In genomic region chr3:63278171-63278999, GRCh38 we compare ENCODE assay signal across 19 cellular contexts. TPM values are rescaled to one million over a fixed set of nuclear protein-coding genes. Genes with fewer than 3 reads are reported as not detected.
DNase-seq lines count a peak whose midpoint lies in the region; FAIRE-seq and TF ChIP-seq lines count a peak whose summit lies in the region.
"Had no signal": no experiment of that assay in that cellular context is flagged by ENCODE, and none has a peak within 500 bp of the region (broad histone marks: within the 10 kb centered on the region; RNA-seq: fewer than 3 reads in every experiment).

TSS of gene SYNPR (plus strand) at chr3:63278308.

- H3K4me3 ChIP-seq in SK-N-SH (ENCODE audit: low read depth in 2 of 2, low read length in 1 of 2): peak within 1 kb of the TSS in 1 of 2 experiments; percentile 44; a peak in 2 of 4 replicates
- H3K4me3 ChIP-seq in iPS-15b (ENCODE audit: low read depth, low read length): peak within 1 kb of the TSS; percentile 67
- peak within 1 kb of the TSS in 3 of 4 donors; percentile 5 to 33 (median 19) for H3K4me3 ChIP-seq in stomach
- H3K4me3 ChIP-seq: SJCRH30, spleen, vagina had no signal

- TF ChIP-seq EP300 in SK-N-SH (IDR thresholded peaks at IDR 0.05; ENCODE audit: borderline replicate concordance in 1 of 2, low read depth in 1 of 2, low read length in 1 of 2) (no peak), stomach (IDR thresholded peaks at IDR 0.05) (no peak)

- no peak for TF ChIP-seq POLR2A in stomach (IDR thresholded peaks at IDR 0.05)
- TF ChIP-seq POLR2A in H54 (IDR thresholded peaks at IDR 0.05; ENCODE audit: low read depth, low read length): no peak

- TF ChIP-seq CTCF in SK-N-SH (IDR thresholded peaks at IDR 0.05): no peak
- no peak for TF ChIP-seq CTCF in stomach (IDR thresholded peaks at IDR 0.05)

- H3K36me3 ChIP-seq in SK-N-SH (replicated peaks in 1 of 2; ENCODE audit: control insufficient read depth in 1 of 2, insufficient read depth in 2 of 2, low read length in 1 of 2) (no peaks in the 10 kb centered on the region), iPS-15b (ENCODE audit: control insufficient read depth, insufficient read depth, low read length) (no peaks in the 10 kb centered on the region), stomach (no peaks in the 10 kb centered on the region)
- H3K36me3 ChIP-seq: SJCRH30, spleen, vagina had no signal

- no peaks in the 10 kb centered on the region for H3K79me2 ChIP-seq in SK-N-SH (ENCODE audit: insufficient read depth)

- H3F3A ChIP-seq in SK-N-SH (replicated peaks; ENCODE audit: insufficient read depth): no peaks in the 10 kb centered on the region

- FAIRE-seq in H54 (lab: Jason Lieb, UNC): no peak

- no peak within 1 kb of the TSS for H3K27ac ChIP-seq in SK-N-SH (ENCODE audit: low read depth in 2 of 2, low read length in 1 of 2)
- H3K27ac ChIP-seq in stomach: no peak within 1 kb of the TSS
- H3K27ac ChIP-seq: SJCRH30, spleen, vagina had no signal

- intact Hi-C loops in stomach (cut with DNase I; ENCODE audit: low total_unique reads): no loop called here

- WGBS in SK-N-SH (ENCODE audit: low lambda C conversion rate): 4% methylated on average over 22 of the region's 44 CpGs
- 2 to 4% (median 3%) methylated on average over 33 to 44 of the region's 44 CpGs for whole genome bisulfite sequencing in stomach, 5 donors

- DNase-seq in NCI-H82 (lab: John Stamatoyannopoulos, UW) (peak; percentile 64), NCI-H82 treated with DMSO at 0.1 percent for 48 hours (lab: John Stamatoyannopoulos, UW; ENCODE audit: unreplicated experiment) (no peak), SK-N-SH (peak; percentile 80), stomach (no peak), H54 (ENCODE audit: insufficient read length, low spot score) (no peak), AG20443 (ENCODE audit: low spot score) (no peak)
- no peak for DNase-seq in activated naive CD4-positive, alpha-beta T cell (lab: John Stamatoyannopoulos, UW)
- DNase-seq: activated T-cell treated with anti-CD3 and anti-CD28 coated beads, Interleukin-2, amount 50 U/mL, for 4 hours; DMS79 treated with DMSO at 0.1 percent for 48 hours; immature natural killer cell; KBM-7; SJCRH30; spleen had no signal

- CTCF ChIA-PET in SK-N-SH (lab: Yijun Ruan, JAX): no interaction called here

- H3K9me2 ChIP-seq in SK-N-SH: no peaks in the 10 kb centered on the region

- H3K27me3 ChIP-seq in SK-N-SH (ENCODE audit: insufficient read depth) (peaks cover 34% of the 10 kb centered on the region), iPS-15b (ENCODE audit: control insufficient read depth, insufficient read depth, low read length) (peaks cover 57% of the 10 kb centered on the region), stomach (peaks cover 4 to 48% (median 19%) of the 10 kb centered on the region in 3 donors)
- H3K27me3 ChIP-seq: SJCRH30 had no signal

- H3K9me3 ChIP-seq in SK-N-SH: no peaks in the 10 kb centered on the region
- H3K9me3 ChIP-seq in iPS-15b (ENCODE audit: control insufficient read depth, insufficient read depth, low read length): no peaks in the 10 kb centered on the region
- H3K9me3 ChIP-seq in stomach: no peaks in the 10 kb centered on the region
- H3K9me3 ChIP-seq: SJCRH30, spleen, vagina had no signal

- TF ChIP-seq RAD21 in SK-N-SH (IDR thresholded peaks at IDR 0.05; ENCODE audit: low read length): no peak

- H3K9ac ChIP-seq in SK-N-SH (no peak within 1 kb of the TSS), iPS-15b (ENCODE audit: low read depth, low read length) (no peak within 1 kb of the TSS)

- POLR2A ChIA-PET in SK-N-SH (lab: Yijun Ruan, JAX): interaction anchor here (1.1 kb wide), 1 partner anchor 41 kb away, joined by 3 read pairs; no protein-coding TSS in a partner anchor

- no peak within 1 kb of the TSS for H2AFZ ChIP-seq in SK-N-SH (ENCODE audit: low read depth)

- H3K4me2 ChIP-seq in SK-N-SH: peak within 1 kb of the TSS; percentile 28; the same call in 1 of the 2 replicates

- H4K20me1 ChIP-seq in SK-N-SH (ENCODE audit: insufficient read depth): no peaks in the 10 kb centered on the region

- H3K4me1 ChIP-seq in SK-N-SH (ENCODE audit: control insufficient read depth in 1 of 2, insufficient read depth in 2 of 2, low read depth in 1 of 2, low read length in 1 of 2): peaks cover 0 to 12% of the 10 kb centered on the region in 2 experiments; a peak in 1 of 4 replicates
- peaks cover 3% of the 10 kb centered on the region for H3K4me1 ChIP-seq in iPS-15b (ENCODE audit: control insufficient read depth, insufficient read depth, low read length)
- H3K4me1 ChIP-seq in stomach: peaks cover 8 to 22% (median 18%) of the 10 kb centered on the region in 4 donors
- H3K4me1 ChIP-seq: SJCRH30, vagina had no signal

TF ChIP-seq in SK-N-SH, 30 proteins besides CTCF, POLR2A, EP300 and RAD21:
- TF ChIP-seq MEF2A (IDR thresholded peaks at IDR 0.05; ENCODE audit: borderline replicate concordance, low read depth): no peak
- no peak for TF ChIP-seq RFX5 (IDR thresholded peaks at IDR 0.05; ENCODE audit: low read length)
- TF ChIP-seq PBX3 (IDR thresholded peaks at IDR 0.05): no peak
- no peak for TF ChIP-seq CHD2 (IDR thresholded peaks at IDR 0.05; ENCODE audit: low read length, partially characterized antibody)
- TF ChIP-seq RCOR1 (IDR thresholded peaks at IDR 0.05; ENCODE audit: low read length): no peak

RNA-seq across cellular contexts. Expression of gene SYNPR, which starts in this region (rescaled TPM):
- polyA plus RNA-seq in SK-N-SH (2012; rRNA removed) (not detected in 2 replicates), stomach (under 1 TPM in 2 of 3 donors, not detected in 1; 0.13 to 0.31 TPM)
- polyA plus RNA-seq in SK-N-SH (2012; cell fraction: cytosol; rRNA removed): 0.01 TPM in 1 of 2 replicates, not detected in the other
- not detected in 2 replicates for polyA plus RNA-seq in SK-N-SH (2012; cell fraction: nucleus; rRNA removed)
- total RNA-seq in stomach: 1 to 10 TPM in 2 of 5 donors, under 1 TPM in 1, not detected in 2; 0.29 to 1.7 (median 1.0) TPM
- total RNA-seq: activated T-cell treated with anti-CD3 and anti-CD28 coated beads, Interleukin-2, amount 50 U/mL, for 4 hours; epithelial cell of proximal tubule; myocyte; NCI-H460; SJCRH30; spleen; vagina had no signal
- polyA plus RNA-seq: AG04450, immature natural killer cell, spleen had no signal

Comparison
In these comparisons a context has a peak if more than half of its experiments do, and no peak if none do; other contexts are left out.
1. Peak in DNase-seq and H3K4me2 ChIP-seq in SK-N-SH; RNA of the gene not detected or under 1 TPM.